ENCODE assay signal across 1 cellular context in the genomic region with DNA sequence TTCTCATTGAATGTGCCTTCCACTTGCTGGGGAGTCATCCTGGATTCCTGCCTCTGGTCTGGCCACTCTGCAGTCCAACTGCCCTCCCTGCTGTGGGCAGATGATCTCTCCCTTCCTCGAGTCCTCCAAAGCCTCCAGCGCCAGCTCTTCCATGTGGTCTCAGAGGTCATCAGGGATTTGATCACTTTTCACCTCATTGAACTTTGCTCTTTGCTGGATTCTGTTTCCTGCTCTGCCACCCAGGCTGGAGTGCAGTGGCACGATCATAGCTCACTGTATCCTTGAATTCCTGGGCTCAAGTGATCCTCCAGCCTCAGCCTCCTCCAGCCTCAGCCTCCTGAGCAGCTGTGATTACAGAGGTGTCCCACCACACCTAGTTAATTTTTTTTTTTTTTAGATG.
TF ChIP-seq lines count a peak whose summit lies in the region.

No MANE protein-coding gene starts in this region.

TF ChIP-seq in HepG2, 621 proteins besides CTCF, POLR2A, EP300 and RAD21 (continued from another document):
- TF ChIP-seq, protein P1, sequence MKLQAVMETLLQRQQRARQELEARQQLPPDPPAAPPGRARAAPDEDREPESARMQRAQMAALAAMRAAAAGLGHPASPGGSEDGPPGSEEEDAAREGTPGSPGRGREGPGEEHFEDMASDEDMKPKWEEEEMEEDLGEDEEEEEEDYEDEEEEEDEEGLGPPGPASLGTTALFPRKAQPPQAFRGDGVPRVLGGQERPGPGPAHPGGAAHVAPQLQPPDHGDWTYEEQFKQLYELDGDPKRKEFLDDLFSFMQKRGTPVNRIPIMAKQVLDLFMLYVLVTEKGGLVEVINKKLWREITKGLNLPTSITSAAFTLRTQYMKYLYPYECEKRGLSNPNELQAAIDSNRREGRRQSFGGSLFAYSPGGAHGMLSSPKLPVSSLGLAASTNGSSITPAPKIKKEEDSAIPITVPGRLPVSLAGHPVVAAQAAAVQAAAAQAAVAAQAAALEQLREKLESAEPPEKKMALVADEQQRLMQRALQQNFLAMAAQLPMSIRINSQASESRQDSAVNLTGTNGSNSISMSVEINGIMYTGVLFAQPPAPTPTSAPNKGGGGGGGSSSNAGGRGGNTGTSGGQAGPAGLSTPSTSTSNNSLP (IDR thresholded peaks at IDR 0.05; ENCODE audit: low read depth, low read length) = no peak
- TF ChIP-seq ZNF577 (CRISPR knock-in tag; IDR thresholded peaks at IDR 0.05; ENCODE audit: borderline replicate concordance, low read depth) = no peak
- peak; percentile 45; the same call in 1 of the 2 replicates for TF ChIP-seq RXRB (CRISPR knock-in tag; IDR thresholded peaks at IDR 0.05; ENCODE audit: borderline replicate concordance)
- peak; percentile 28; the same call in 1 of the 2 replicates for TF ChIP-seq ZNF292 (CRISPR knock-in tag; IDR thresholded peaks at IDR 0.05; ENCODE audit: borderline replicate concordance, low read depth)
- TF ChIP-seq ZNF280D (CRISPR knock-in tag; IDR thresholded peaks at IDR 0.05) = 0 out of 2 replicates have a peak, but pooled peaks have one; percentile 29
- no peak for TF ChIP-seq HHEX (CRISPR knock-in tag; IDR thresholded peaks at IDR 0.05)
- TF ChIP-seq YY1 (IDR thresholded peaks at IDR 0.05; ENCODE audit: insufficient read depth, insufficient replicate concordance, low read depth, low read length) = no peak
- no peak for TF ChIP-seq ZNF777 (CRISPR knock-in tag; IDR thresholded peaks at IDR 0.05)
- no peak for TF ChIP-seq ZNF232 (CRISPR knock-in tag; IDR thresholded peaks at IDR 0.05; ENCODE audit: borderline replicate concordance)
- no peak for TF ChIP-seq RNF2 (conservative IDR thresholded peaks at IDR 0.05; ENCODE audit: low read depth)
- TF ChIP-seq DNMT1 (CRISPR knock-in tag; IDR thresholded peaks at IDR 0.05) = no peak
- TF ChIP-seq ESRRA (CRISPR knock-in tag; IDR thresholded peaks at IDR 0.05; ENCODE audit: low read depth) = peak; percentile 76
- TF ChIP-seq ZMYM4 (CRISPR knock-in tag; IDR thresholded peaks at IDR 0.05) = 0 out of 2 replicates have a peak, but pooled peaks have one; percentile 40
- TF ChIP-seq, protein P2, sequence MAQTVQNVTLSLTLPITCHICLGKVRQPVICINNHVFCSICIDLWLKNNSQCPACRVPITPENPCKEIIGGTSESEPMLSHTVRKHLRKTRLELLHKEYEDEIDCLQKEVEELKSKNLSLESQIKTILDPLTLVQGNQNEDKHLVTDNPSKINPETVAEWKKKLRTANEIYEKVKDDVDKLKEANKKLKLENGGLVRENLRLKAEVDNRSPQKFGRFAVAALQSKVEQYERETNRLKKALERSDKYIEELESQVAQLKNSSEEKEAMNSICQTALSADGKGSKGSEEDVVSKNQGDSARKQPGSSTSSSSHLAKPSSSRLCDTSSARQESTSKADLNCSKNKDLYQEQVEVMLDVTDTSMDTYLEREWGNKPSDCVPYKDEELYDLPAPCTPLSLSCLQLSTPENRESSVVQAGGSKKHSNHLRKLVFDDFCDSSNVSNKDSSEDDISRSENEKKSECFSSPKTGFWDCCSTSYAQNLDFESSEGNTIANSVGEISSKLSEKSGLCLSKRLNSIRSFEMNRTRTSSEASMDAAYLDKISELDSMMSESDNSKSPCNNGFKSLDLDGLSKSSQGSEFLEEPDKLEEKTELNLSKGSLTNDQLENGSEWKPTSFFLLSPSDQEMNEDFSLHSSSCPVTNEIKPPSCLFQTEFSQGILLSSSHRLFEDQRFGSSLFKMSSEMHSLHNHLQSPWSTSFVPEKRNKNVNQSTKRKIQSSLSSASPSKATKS (CRISPR knock-in tag; IDR thresholded peaks at IDR 0.05) = no peak
- TF ChIP-seq HIC2 (CRISPR knock-in tag; IDR thresholded peaks at IDR 0.05; ENCODE audit: low read depth) = peak; percentile 50; the same call in 1 of the 2 replicates
- no peak for TF ChIP-seq ISL2 (CRISPR knock-in tag; IDR thresholded peaks at IDR 0.05)
- TF ChIP-seq ZNF20 (CRISPR knock-in tag; IDR thresholded peaks at IDR 0.05) = no peak
- 0 out of 2 replicates have a peak, but pooled peaks have one; percentile 42 for TF ChIP-seq TARDBP (CRISPR knock-in tag; IDR thresholded peaks at IDR 0.05)
- TF ChIP-seq ZNF513 (CRISPR knock-in tag; conservative IDR thresholded peaks at IDR 0.05) = no peak
- no peak for TF ChIP-seq FLYWCH1 (CRISPR knock-in tag; IDR thresholded peaks at IDR 0.05)
- 0 out of 2 replicates have a peak, but pooled peaks have one; percentile 13 for TF ChIP-seq EHMT2 (IDR thresholded peaks at IDR 0.05; ENCODE audit: borderline replicate concordance, low read depth, low read length)
- TF ChIP-seq IRF2 (CRISPR knock-in tag; IDR thresholded peaks at IDR 0.05) = 0 out of 2 replicates have a peak, but pooled peaks have one; percentile 20
- TF ChIP-seq, protein P3, sequence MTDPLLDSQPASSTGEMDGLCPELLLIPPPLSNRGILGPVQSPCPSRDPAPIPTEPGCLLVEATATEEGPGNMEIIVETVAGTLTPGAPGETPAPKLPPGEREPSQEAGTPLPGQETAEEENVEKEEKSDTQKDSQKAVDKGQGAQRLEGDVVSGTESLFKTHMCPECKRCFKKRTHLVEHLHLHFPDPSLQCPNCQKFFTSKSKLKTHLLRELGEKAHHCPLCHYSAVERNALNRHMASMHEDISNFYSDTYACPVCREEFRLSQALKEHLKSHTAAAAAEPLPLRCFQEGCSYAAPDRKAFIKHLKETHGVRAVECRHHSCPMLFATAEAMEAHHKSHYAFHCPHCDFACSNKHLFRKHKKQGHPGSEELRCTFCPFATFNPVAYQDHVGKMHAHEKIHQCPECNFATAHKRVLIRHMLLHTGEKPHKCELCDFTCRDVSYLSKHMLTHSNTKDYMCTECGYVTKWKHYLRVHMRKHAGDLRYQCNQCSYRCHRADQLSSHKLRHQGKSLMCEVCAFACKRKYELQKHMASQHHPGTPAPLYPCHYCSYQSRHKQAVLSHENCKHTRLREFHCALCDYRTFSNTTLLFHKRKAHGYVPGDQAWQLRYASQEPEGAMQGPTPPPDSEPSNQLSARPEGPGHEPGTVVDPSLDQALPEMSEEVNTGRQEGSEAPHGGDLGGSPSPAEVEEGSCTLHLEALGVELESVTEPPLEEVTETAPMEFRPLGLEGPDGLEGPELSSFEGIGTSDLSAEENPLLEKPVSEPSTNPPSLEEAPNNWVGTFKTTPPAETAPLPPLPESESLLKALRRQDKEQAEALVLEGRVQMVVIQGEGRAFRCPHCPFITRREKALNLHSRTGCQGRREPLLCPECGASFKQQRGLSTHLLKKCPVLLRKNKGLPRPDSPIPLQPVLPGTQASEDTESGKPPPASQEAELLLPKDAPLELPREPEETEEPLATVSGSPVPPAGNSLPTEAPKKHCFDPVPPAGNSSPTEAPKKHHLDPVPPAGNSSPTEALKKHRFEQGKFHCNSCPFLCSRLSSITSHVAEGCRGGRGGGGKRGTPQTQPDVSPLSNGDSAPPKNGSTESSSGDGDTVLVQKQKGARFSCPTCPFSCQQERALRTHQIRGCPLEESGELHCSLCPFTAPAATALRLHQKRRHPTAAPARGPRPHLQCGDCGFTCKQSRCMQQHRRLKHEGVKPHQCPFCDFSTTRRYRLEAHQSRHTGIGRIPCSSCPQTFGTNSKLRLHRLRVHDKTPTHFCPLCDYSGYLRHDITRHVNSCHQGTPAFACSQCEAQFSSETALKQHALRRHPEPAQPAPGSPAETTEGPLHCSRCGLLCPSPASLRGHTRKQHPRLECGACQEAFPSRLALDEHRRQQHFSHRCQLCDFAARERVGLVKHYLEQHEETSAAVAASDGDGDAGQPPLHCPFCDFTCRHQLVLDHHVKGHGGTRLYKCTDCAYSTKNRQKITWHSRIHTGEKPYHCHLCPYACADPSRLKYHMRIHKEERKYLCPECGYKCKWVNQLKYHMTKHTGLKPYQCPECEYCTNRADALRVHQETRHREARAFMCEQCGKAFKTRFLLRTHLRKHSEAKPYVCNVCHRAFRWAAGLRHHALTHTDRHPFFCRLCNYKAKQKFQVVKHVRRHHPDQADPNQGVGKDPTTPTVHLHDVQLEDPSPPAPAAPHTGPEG (CRISPR knock-in tag; IDR thresholded peaks at IDR 0.05) = no peak
- TF ChIP-seq REST (IDR thresholded peaks at IDR 0.05; ENCODE audit: borderline replicate concordance in 1 of 2, low read depth in 1 of 2, low read length in 2 of 2) = no peak
- TF ChIP-seq NR0B2 (CRISPR knock-in tag; IDR thresholded peaks at IDR 0.05) = no peak
- 0 out of 2 replicates have a peak, but pooled peaks have one; percentile 9 for TF ChIP-seq TBX2 (CRISPR knock-in tag; IDR thresholded peaks at IDR 0.05; ENCODE audit: borderline replicate concordance)
TF ChIP-seq in HepG2: peak in this region for 27.
